ENCODE assay signal across 15 cellular contexts in genomic region chr4:67106846-67107467, GRCh38.
A peak's percentile ranks its signal among the peaks of the same experiment; 100 is the strongest.
DNase-seq lines count a peak whose midpoint lies in the region; ATAC-seq and TF ChIP-seq lines count a peak whose summit lies in the region.
"Had no signal": no experiment of that assay in that cellular context is flagged by ENCODE, and none has a peak within 500 bp of the region (broad histone marks: within the 10 kb centered on the region; RNA-seq: fewer than 3 reads in every experiment).

No MANE protein-coding gene starts in this region.

- TF ChIP-seq CTCF in progenitor cell of endocrine pancreas (IDR thresholded peaks at IDR 0.05; ENCODE audit: unreplicated experiment) = no peak
- TF ChIP-seq CTCF in spleen (IDR thresholded peaks at IDR 0.05 in 8 of 11, conservative IDR thresholded peaks at IDR 0.05 in 3 of 11) = no peak

- H3K9me3 Mint-ChIP-seq in progenitor cell of endocrine pancreas (ENCODE audit: low read depth) = no peaks in the 10 kb centered on the region
- H3K9me3 Mint-ChIP-seq: activated T-helper 2 cell treated with anti-CD3 and anti-CD28 coated beads, Interferon-gamma antibody, Interleukin-2, Interleukin-4, amounts not matched to agents 10 μg/mL and 5 μg/mL and 100 μg/mL, durations not matched to agents 14 hours and 24 hours and 36 hours; neural crest cell had no signal

- H3K4me3 ChIP-seq in spleen = no peak overlapping the region
- H3K4me3 ChIP-seq: GM23248 had no signal

- DNase-seq in NCI-H1417 treated with DMSO at 0.1 percent for 48 hours (lab: John Stamatoyannopoulos, UW) = peak; percentile 18
- DNase-seq in NCI-H345 (lab: John Stamatoyannopoulos, UW) = peak; percentile 90
- DNase-seq in cerebellum (ENCODE audit: low spot score) = peak; percentile 13
- no peak for DNase-seq in progenitor cell of endocrine pancreas (ENCODE audit: low spot score, unreplicated experiment)
- DNase-seq in spleen = no peak
- DNase-seq in RKO (ENCODE audit: low spot score) = no peak
- DNase-seq: effector memory CD4-positive, alpha-beta T cell; GM23248; left ventricle myocardium superior; T-helper 17 cell; trophoblast cell had no signal

- H3K4me3 Mint-ChIP-seq in progenitor cell of endocrine pancreas (ENCODE audit: low read depth) = peak overlapping the region; percentile 11
- H3K4me3 Mint-ChIP-seq: neural crest cell, T-helper 17 cell had no signal

- H3K9me3 ChIP-seq in spleen = no peaks in the 10 kb centered on the region

- TF ChIP-seq POLR2A in spleen (IDR thresholded peaks at IDR 0.05) = no peak

- H3K4me1 ChIP-seq in spleen = no peaks in the 10 kb centered on the region

- no peak for ATAC-seq in HG03196 (IDR thresholded peaks at IDR 0.05; ENCODE audit: unreplicated experiment)
- no peak for ATAC-seq in HG03457 (IDR thresholded peaks at IDR 0.05; ENCODE audit: unreplicated experiment)
- ATAC-seq: left ventricle myocardium superior, T-helper 17 cell had no signal

- no peaks in the 10 kb centered on the region for H3K36me3 ChIP-seq in spleen

- 66 to 79% (median 68%) methylated on average over 3 of the region's 3 CpGs for WGBS in spleen, 5 donors

- no peak overlapping the region for H3K27ac ChIP-seq in spleen
- H3K27ac ChIP-seq: GM23248 had no signal

- H3K4me1 Mint-ChIP-seq in progenitor cell of endocrine pancreas (ENCODE audit: low read depth) = peaks cover 24% of the 10 kb centered on the region
- H3K4me1 Mint-ChIP-seq: T-helper 17 cell had no signal

- H3K36me3 Mint-ChIP-seq in progenitor cell of endocrine pancreas (ENCODE audit: insufficient read depth) = no peaks in the 10 kb centered on the region

- H3K27me3 Mint-ChIP-seq in progenitor cell of endocrine pancreas = no peaks in the 10 kb centered on the region
- H3K27me3 Mint-ChIP-seq: T-helper 17 cell had no signal

- peak overlapping the region; percentile 82 for H3K27ac Mint-ChIP-seq in progenitor cell of endocrine pancreas
- H3K27ac Mint-ChIP-seq: activated T-helper 2 cell treated with anti-CD3 and anti-CD28 coated beads, Interferon-gamma antibody, Interleukin-2, Interleukin-4, amounts not matched to agents 10 μg/mL and 5 μg/mL and 100 μg/mL, durations not matched to agents 14 hours and 24 hours and 36 hours; T-helper 17 cell had no signal

- no peaks in the 10 kb centered on the region for H3K27me3 ChIP-seq in spleen (replicated peaks in 1 of 7)

- intact Hi-C loops in spleen (cut with DNase I; ENCODE audit: low total_unique reads) = no loop called here

Comparison
In these comparisons a context has a peak if more than half of its experiments do, and no peak if none do; other contexts are left out.
1. DNase-seq: peak in NCI-H1417 treated with DMSO at 0.1 percent for 48 hours (single experiment), NCI-H345 (single experiment) and cerebellum (single experiment); none in progenitor cell of endocrine pancreas (single experiment), spleen (single experiment) and RKO (single experiment).